In genomic region chr3:58434170-58434507, GRCh38 we compare ENCODE assay signal across 1 cellular context.
TF ChIP-seq lines count a peak whose summit lies in the region.

No MANE protein-coding gene starts in this region.

TF ChIP-seq in H1, 55 proteins besides CTCF, POLR2A, EP300 and RAD21:
- TF ChIP-seq CREB1 (IDR thresholded peaks at IDR 0.05) (no peak), FOSL1 (IDR thresholded peaks at IDR 0.05; ENCODE audit: insufficient read depth, low read depth, low read length) (no peak), TBP (IDR thresholded peaks at IDR 0.05; ENCODE audit: low read depth, low read length) (no peak)
- TF ChIP-seq, protein P1, sequence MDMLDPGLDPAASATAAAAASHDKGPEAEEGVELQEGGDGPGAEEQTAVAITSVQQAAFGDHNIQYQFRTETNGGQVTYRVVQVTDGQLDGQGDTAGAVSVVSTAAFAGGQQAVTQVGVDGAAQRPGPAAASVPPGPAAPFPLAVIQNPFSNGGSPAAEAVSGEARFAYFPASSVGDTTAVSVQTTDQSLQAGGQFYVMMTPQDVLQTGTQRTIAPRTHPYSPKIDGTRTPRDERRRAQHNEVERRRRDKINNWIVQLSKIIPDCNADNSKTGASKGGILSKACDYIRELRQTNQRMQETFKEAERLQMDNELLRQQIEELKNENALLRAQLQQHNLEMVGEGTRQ (IDR thresholded peaks at IDR 0.05; ENCODE audit: low read length): no peak
TF ChIP-seq in H1: peak in this region for 0.
